Comparison of ENCODE assay signal across 1 cellular context in the genomic region with DNA sequence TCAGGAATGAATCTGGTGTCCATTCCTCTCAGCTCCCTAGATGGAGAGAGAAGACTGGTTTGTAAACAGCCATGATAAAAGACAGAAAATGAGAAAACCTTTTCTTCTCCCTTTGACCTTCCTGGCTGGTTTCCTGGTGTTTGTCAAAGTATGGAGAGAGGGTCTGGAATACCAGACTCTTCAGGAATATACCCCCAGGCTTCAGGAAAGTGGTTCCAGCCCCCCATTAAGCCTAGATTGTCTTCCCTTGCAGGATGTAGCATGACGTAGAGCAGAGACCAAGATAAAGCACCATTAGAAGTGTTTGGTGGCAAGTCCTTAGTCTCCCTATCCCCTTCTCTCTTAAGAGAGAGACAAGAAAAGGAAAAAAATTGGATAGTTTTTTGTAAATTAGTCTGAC.
TF ChIP-seq lines count a peak whose summit lies in the region.

No MANE protein-coding gene starts in this region.

TF ChIP-seq in GM12878, 131 proteins besides CTCF, POLR2A, EP300 and RAD21:
- TF ChIP-seq WRNIP1 (IDR thresholded peaks at IDR 0.05; ENCODE audit: borderline replicate concordance, low read depth, low read length) (no peak), CREM (IDR thresholded peaks at IDR 0.05; ENCODE audit: low read depth) (no peak), ZNF274 (IDR thresholded peaks at IDR 0.05; ENCODE audit: insufficient read depth, insufficient read length) (no peak), CREB1 (IDR thresholded peaks at IDR 0.05; ENCODE audit: low read depth) (no peak), SIX5 (IDR thresholded peaks at IDR 0.05; ENCODE audit: low read depth, low read length, severe bottlenecking) (no peak), FOS (IDR thresholded peaks at IDR 0.05; ENCODE audit: borderline replicate concordance, extremely low read depth, insufficient read length) (no peak), MEF2A (IDR thresholded peaks at IDR 0.05; ENCODE audit: insufficient read depth, low read depth, low read length) (no peak), MEF2B (IDR thresholded peaks at IDR 0.05; ENCODE audit: partially characterized antibody, poor library complexity, severe bottlenecking) (no peak)
- TF ChIP-seq, protein P1, sequence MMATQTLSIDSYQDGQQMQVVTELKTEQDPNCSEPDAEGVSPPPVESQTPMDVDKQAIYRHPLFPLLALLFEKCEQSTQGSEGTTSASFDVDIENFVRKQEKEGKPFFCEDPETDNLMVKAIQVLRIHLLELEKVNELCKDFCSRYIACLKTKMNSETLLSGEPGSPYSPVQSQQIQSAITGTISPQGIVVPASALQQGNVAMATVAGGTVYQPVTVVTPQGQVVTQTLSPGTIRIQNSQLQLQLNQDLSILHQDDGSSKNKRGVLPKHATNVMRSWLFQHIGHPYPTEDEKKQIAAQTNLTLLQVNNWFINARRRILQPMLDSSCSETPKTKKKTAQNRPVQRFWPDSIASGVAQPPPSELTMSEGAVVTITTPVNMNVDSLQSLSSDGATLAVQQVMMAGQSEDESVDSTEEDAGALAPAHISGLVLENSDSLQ (IDR thresholded peaks at IDR 0.05): no peak
- TF ChIP-seq, protein P2, sequence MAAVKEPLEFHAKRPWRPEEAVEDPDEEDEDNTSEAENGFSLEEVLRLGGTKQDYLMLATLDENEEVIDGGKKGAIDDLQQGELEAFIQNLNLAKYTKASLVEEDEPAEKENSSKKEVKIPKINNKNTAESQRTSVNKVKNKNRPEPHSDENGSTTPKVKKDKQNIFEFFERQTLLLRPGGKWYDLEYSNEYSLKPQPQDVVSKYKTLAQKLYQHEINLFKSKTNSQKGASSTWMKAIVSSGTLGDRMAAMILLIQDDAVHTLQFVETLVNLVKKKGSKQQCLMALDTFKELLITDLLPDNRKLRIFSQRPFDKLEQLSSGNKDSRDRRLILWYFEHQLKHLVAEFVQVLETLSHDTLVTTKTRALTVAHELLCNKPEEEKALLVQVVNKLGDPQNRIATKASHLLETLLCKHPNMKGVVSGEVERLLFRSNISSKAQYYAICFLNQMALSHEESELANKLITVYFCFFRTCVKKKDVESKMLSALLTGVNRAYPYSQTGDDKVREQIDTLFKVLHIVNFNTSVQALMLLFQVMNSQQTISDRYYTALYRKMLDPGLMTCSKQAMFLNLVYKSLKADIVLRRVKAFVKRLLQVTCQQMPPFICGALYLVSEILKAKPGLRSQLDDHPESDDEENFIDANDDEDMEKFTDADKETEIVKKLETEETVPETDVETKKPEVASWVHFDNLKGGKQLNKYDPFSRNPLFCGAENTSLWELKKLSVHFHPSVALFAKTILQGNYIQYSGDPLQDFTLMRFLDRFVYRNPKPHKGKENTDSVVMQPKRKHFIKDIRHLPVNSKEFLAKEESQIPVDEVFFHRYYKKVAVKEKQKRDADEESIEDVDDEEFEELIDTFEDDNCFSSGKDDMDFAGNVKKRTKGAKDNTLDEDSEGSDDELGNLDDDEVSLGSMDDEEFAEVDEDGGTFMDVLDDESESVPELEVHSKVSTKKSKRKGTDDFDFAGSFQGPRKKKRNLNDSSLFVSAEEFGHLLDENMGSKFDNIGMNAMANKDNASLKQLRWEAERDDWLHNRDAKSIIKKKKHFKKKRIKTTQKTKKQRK (IDR thresholded peaks at IDR 0.05; ENCODE audit: low read depth, low read length): no peak
- TF ChIP-seq, protein P3, sequence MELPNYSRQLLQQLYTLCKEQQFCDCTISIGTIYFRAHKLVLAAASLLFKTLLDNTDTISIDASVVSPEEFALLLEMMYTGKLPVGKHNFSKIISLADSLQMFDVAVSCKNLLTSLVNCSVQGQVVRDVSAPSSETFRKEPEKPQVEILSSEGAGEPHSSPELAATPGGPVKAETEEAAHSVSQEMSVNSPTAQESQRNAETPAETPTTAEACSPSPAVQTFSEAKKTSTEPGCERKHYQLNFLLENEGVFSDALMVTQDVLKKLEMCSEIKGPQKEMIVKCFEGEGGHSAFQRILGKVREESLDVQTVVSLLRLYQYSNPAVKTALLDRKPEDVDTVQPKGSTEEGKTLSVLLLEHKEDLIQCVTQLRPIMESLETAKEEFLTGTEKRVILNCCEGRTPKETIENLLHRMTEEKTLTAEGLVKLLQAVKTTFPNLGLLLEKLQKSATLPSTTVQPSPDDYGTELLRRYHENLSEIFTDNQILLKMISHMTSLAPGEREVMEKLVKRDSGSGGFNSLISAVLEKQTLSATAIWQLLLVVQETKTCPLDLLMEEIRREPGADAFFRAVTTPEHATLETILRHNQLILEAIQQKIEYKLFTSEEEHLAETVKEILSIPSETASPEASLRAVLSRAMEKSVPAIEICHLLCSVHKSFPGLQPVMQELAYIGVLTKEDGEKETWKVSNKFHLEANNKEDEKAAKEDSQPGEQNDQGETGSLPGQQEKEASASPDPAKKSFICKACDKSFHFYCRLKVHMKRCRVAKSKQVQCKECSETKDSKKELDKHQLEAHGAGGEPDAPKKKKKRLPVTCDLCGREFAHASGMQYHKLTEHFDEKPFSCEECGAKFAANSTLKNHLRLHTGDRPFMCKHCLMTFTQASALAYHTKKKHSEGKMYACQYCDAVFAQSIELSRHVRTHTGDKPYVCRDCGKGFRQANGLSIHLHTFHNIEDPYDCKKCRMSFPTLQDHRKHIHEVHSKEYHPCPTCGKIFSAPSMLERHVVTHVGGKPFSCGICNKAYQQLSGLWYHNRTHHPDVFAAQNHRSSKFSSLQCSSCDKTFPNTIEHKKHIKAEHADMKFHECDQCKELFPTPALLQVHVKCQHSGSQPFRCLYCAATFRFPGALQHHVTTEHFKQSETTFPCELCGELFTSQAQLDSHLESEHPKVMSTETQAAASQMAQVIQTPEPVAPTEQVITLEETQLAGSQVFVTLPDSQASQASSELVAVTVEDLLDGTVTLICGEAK (IDR thresholded peaks at IDR 0.05; ENCODE audit: borderline replicate concordance): no peak
